In genomic region chr12:108664338-108665258, GRCh38 we compare ENCODE assay signal across 1 cellular context.
TF ChIP-seq lines count a peak whose summit lies in the region.

No MANE protein-coding gene starts in this region.

TF ChIP-seq in K562, 482 proteins besides CTCF, POLR2A, EP300 and RAD21 (continued from another document and continues in another):
- no peak for TF ChIP-seq RERE (CRISPR knock-in tag; IDR thresholded peaks at IDR 0.05; ENCODE audit: borderline replicate concordance)
- TF ChIP-seq ARID1B (IDR thresholded peaks at IDR 0.05), result 0 out of 2 replicates have a peak, but pooled peaks have one; percentile 12
- no peak for TF ChIP-seq GMEB1 (CRISPR knock-in tag; IDR thresholded peaks at IDR 0.05)
- no peak for TF ChIP-seq CREB5 (CRISPR knock-in tag; IDR thresholded peaks at IDR 0.05)
- no peak for TF ChIP-seq NFXL1 (CRISPR knock-in tag; IDR thresholded peaks at IDR 0.05)
- peak; percentile 17; the same call in 1 of the 2 replicates for TF ChIP-seq RNF2 (IDR thresholded peaks at IDR 0.05)
- TF ChIP-seq SP2 (IDR thresholded peaks at IDR 0.05; ENCODE audit: extremely low read depth, low read depth, low read length, poor library complexity, severe bottlenecking), result no peak
- peak; percentile 63; the same call in 1 of the 2 replicates for TF ChIP-seq DPF2 (IDR thresholded peaks at IDR 0.05)
- TF ChIP-seq ZFP36 (IDR thresholded peaks at IDR 0.05; ENCODE audit: low read depth, low read length, partially characterized antibody), result peak; percentile 51
- 0 out of 2 replicates have a peak, but pooled peaks have one; percentile 49 for TF ChIP-seq ZKSCAN8 (CRISPR knock-in tag; IDR thresholded peaks at IDR 0.05)
- no peak for TF ChIP-seq DNMT1 (IDR thresholded peaks at IDR 0.05)
- TF ChIP-seq ZNF316 (IDR thresholded peaks at IDR 0.05), result peak; percentile 72
- TF ChIP-seq ZNF217 (CRISPR knock-in tag; IDR thresholded peaks at IDR 0.05), result no peak
- no peak for TF ChIP-seq ATF1 (CRISPR knock-in tag; IDR thresholded peaks at IDR 0.05)
- 0 out of 2 replicates have a peak, but pooled peaks have one; percentile 16 for TF ChIP-seq ATF1 (tag; IDR thresholded peaks at IDR 0.05)
- no peak for TF ChIP-seq ZBED1 (IDR thresholded peaks at IDR 0.05)
- TF ChIP-seq LARP7 (IDR thresholded peaks at IDR 0.05), result no peak
- peak; percentile 36; the same call in 1 of the 2 replicates for TF ChIP-seq EP400 (IDR thresholded peaks at IDR 0.05)
- no peak for TF ChIP-seq CREBBP (IDR thresholded peaks at IDR 0.05; ENCODE audit: low read depth, low read length)
- no peak for TF ChIP-seq TSC22D4 (tag; IDR thresholded peaks at IDR 0.05)
- TF ChIP-seq BRD9 (IDR thresholded peaks at IDR 0.05; ENCODE audit: low read depth, partially characterized antibody), result peak; percentile 81
- peak; percentile 81 for TF ChIP-seq FOSL1 (tag; conservative IDR thresholded peaks at IDR 0.05)
- TF ChIP-seq RREB1 (CRISPR knock-in tag; IDR thresholded peaks at IDR 0.05), result no peak
- TF ChIP-seq TEAD1 (CRISPR knock-in tag; IDR thresholded peaks at IDR 0.05), result no peak
- peak; percentile 60 for TF ChIP-seq C11orf30 (IDR thresholded peaks at IDR 0.05; ENCODE audit: low read depth)
- no peak for TF ChIP-seq HNRNPH1 (optimal IDR thresholded peaks at IDR 0.05; ENCODE audit: low read depth, low read length)
- no peak for TF ChIP-seq NEUROD1 (IDR thresholded peaks at IDR 0.05; ENCODE audit: borderline replicate concordance, low read depth, low read length, partially characterized antibody)
- TF ChIP-seq ZNF253 (CRISPR knock-in tag; conservative IDR thresholded peaks at IDR 0.05), result no peak
- no peak for TF ChIP-seq CLOCK (CRISPR knock-in tag; IDR thresholded peaks at IDR 0.05; ENCODE audit: borderline replicate concordance)
- TF ChIP-seq PPARD (CRISPR knock-in tag; IDR thresholded peaks at IDR 0.05), result no peak
- TF ChIP-seq POLR3G (IDR thresholded peaks at IDR 0.05; ENCODE audit: extremely low read depth, insufficient read length, insufficient replicate concordance), result no peak
- TF ChIP-seq SOX6 (IDR thresholded peaks at IDR 0.05), result peak; percentile 39; the same call in 1 of the 2 replicates
- TF ChIP-seq RBM39 (optimal IDR thresholded peaks at IDR 0.05; ENCODE audit: low read depth, low read length), result no peak
- TF ChIP-seq ZNF408 (CRISPR knock-in tag; IDR thresholded peaks at IDR 0.05; ENCODE audit: low read depth), result no peak
- TF ChIP-seq ZNF655 (CRISPR knock-in tag; IDR thresholded peaks at IDR 0.05), result no peak
- TF ChIP-seq ZNF280A (IDR thresholded peaks at IDR 0.05; ENCODE audit: low read depth, partially characterized antibody), result no peak
- peak; percentile 55 for TF ChIP-seq CREM (IDR thresholded peaks at IDR 0.05; ENCODE audit: low read depth)
- TF ChIP-seq CEBPG (CRISPR knock-in tag; IDR thresholded peaks at IDR 0.05), result peak; percentile 50; the same call in 1 of the 2 replicates
- peak; percentile 76 to 81; a peak in 3 of 4 replicates for TF ChIP-seq CEBPG (tag; conservative IDR thresholded peaks at IDR 0.05 in 1 of 2, IDR thresholded peaks at IDR 0.05 in 1 of 2)
- TF ChIP-seq MYNN (IDR thresholded peaks at IDR 0.05), result 0 out of 2 replicates have a peak, but pooled peaks have one; percentile 25
- TF ChIP-seq MYNN (CRISPR knock-in tag; IDR thresholded peaks at IDR 0.05), result no peak
- peak; percentile 23; the same call in 1 of the 2 replicates for TF ChIP-seq HMBOX1 (IDR thresholded peaks at IDR 0.05)
- TF ChIP-seq NCOA6 (IDR thresholded peaks at IDR 0.05), result no peak
- TF ChIP-seq LEF1 (IDR thresholded peaks at IDR 0.05), result 0 out of 2 replicates have a peak, but pooled peaks have one; percentile 11
- TF ChIP-seq RBM14 (IDR thresholded peaks at IDR 0.05; ENCODE audit: borderline replicate concordance, insufficient read depth, low read depth, low read length), result no peak
